In the genomic region with DNA sequence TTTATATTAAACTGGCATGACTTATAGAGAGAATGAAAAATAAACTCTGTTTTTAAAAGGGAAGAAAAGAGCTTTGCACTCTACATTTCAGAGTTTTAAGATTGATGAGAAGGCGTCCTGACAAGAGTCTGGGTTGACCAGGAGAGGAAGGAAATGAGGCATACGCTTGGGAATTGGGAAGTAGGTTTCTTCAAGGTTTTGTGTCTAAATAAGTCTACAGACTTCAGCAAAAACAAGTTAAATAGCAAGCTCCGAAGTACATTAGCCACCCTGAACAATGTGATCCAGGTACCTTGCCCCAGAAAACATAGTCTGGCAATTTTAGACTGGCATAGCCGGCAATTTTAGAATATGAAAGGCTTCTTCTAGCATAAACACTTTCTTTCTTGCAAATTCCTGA, we compare ENCODE assay signal across 24 cellular contexts. TPM values are rescaled to one million over a fixed set of nuclear protein-coding genes. Genes with fewer than 3 reads are reported as not detected.
DNase-seq lines count a peak whose midpoint lies in the region; ATAC-seq, FAIRE-seq and TF ChIP-seq lines count a peak whose summit lies in the region.
"Had no signal": no experiment of that assay in that cellular context is flagged by ENCODE, and none has a peak within 500 bp of the region (broad histone marks: within the 10 kb centered on the region; RNA-seq: fewer than 3 reads in every experiment).

No MANE protein-coding gene starts in this region.

- H3K27ac Mint-ChIP-seq in activated CD4-positive, alpha-beta T cell treated with anti-CD3 and anti-CD28 coated beads, Interleukin-2, amount 10 ng/mL, durations not matched to agents 7 days and 5 days = no peak overlapping the region
- H3K27ac Mint-ChIP-seq: CD14-positive monocyte, T-helper 17 cell had no signal

- no peak for TF ChIP-seq CTCF in bronchial epithelial cell (IDR thresholded peaks at IDR 0.05; ENCODE audit: insufficient read depth, low read length, severe bottlenecking)

- no peak overlapping the region for H3K4me3 Mint-ChIP-seq in activated CD4-positive, alpha-beta T cell treated with anti-CD3 and anti-CD28 coated beads, Interleukin-2, amount 10 ng/mL, durations not matched to agents 7 days and 5 days
- H3K4me3 Mint-ChIP-seq: T-helper 17 cell had no signal

- DNase-seq in CD1c-positive myeloid dendritic cell (ENCODE audit: extremely low spot score) (peak; percentile 41), HT1080 (ENCODE audit: low read depth) (peak; percentile 31), bronchial epithelial cell (ENCODE audit: low read depth) (peak; percentile 15), medulla oblongata (ENCODE audit: extremely low spot score) (peak; percentile 58), erythroblast (lab: John Stamatoyannopoulos, UW) (no peak), iPS-NIHi11 (ENCODE audit: low spot score) (no peak)
- DNase-seq in activated CD4-positive, alpha-beta T cell treated with anti-CD3 and anti-CD28 coated beads, Interleukin-2, amount 10 ng/mL, durations not matched to agents 7 days and 5 days = no peak
- DNase-seq: ACHN, DMS79 treated with DMSO at 0.1 percent for 48 hours, NCI-H1048, NCI-H1436, NCI-H2029, NCI-H2171, NCI-H446, NCI-H526 treated with DMSO at 0.1 percent for 48 hours, OCI-M1, SHP77, T-helper 17 cell had no signal

- peaks cover 7% of the 10 kb centered on the region for H3K27me3 ChIP-seq in bronchial epithelial cell (ENCODE audit: control insufficient read depth, insufficient read depth, low read length)

- no peaks in the 10 kb centered on the region for H3K4me1 Mint-ChIP-seq in activated CD4-positive, alpha-beta T cell treated with anti-CD3 and anti-CD28 coated beads, Interleukin-2, amount 10 ng/mL, durations not matched to agents 7 days and 5 days
- H3K4me1 Mint-ChIP-seq: T-helper 17 cell had no signal

- POLR2A ChIA-PET in activated CD4-positive, alpha-beta T cell treated with anti-CD3 and anti-CD28 coated beads, Interleukin-2, amount 10 ng/mL, durations not matched to agents 7 days and 5 days (lab: Charles Lee) = no interaction called here

- peaks cover 52% of the 10 kb centered on the region for H3K27me3 Mint-ChIP-seq in activated CD4-positive, alpha-beta T cell treated with anti-CD3 and anti-CD28 coated beads, Interleukin-2, amount 10 ng/mL, durations not matched to agents 7 days and 5 days

- ATAC-seq in GM21447 (IDR thresholded peaks at IDR 0.05; ENCODE audit: unreplicated experiment) = no peak
- ATAC-seq: T-helper 17 cell had no signal

- H3K36me3 ChIP-seq in bronchial epithelial cell (ENCODE audit: control insufficient read depth, insufficient read depth, low read length) = no peaks in the 10 kb centered on the region

- H3K9me3 Mint-ChIP-seq in activated CD4-positive, alpha-beta T cell treated with anti-CD3 and anti-CD28 coated beads, Interleukin-2, amount 10 ng/mL, durations not matched to agents 7 days and 5 days = no peaks in the 10 kb centered on the region
- H3K9me3 Mint-ChIP-seq: CD14-positive monocyte had no signal

- CTCF ChIA-PET in activated CD4-positive, alpha-beta T cell treated with anti-CD3 and anti-CD28 coated beads, Interleukin-2, amount 10 ng/mL, durations not matched to agents 7 days and 5 days (lab: Charles Lee) = interaction anchor here (1.3 kb wide), 1 partner anchor 10 kb away, joined by 3 read pairs; no protein-coding TSS in a partner anchor

- no peak for FAIRE-seq in bronchial epithelial cell (lab: Jason Lieb, UNC)
- FAIRE-seq: H54, K562 had no signal

- TF ChIP-seq POLR2A in erythroblast (IDR thresholded peaks at IDR 0.05; ENCODE audit: low read length) = no peak

- no peak overlapping the region for H3K4me3 ChIP-seq in bronchial epithelial cell (ENCODE audit: low read depth, low read length)
- H3K4me3 ChIP-seq: K562, SK-N-MC had no signal

- H3K36me3 Mint-ChIP-seq in activated CD4-positive, alpha-beta T cell treated with anti-CD3 and anti-CD28 coated beads, Interleukin-2, amount 10 ng/mL, durations not matched to agents 7 days and 5 days (ENCODE audit: low read depth) = no peaks in the 10 kb centered on the region
- H3K36me3 Mint-ChIP-seq: CD14-positive monocyte had no signal

RNA-seq across cellular contexts. Expression of gene CCDC182, which starts 28.5 kb away (rescaled TPM):
- total RNA-seq in HT1080 (2014; rRNA removed; shearing (Covaris generic)) = not detected in 2 replicates
- polyA plus RNA-seq in HT1080 (2015; cell fraction: cytosol; rRNA removed) = not detected in 2 replicates
- polyA plus RNA-seq in HT1080 (2015; cell fraction: nucleus; rRNA removed) = not detected in 2 replicates
- total RNA-seq in bronchial epithelial cell = not detected in 2 replicates
- total RNA-seq in activated CD4-positive, alpha-beta T cell treated with anti-CD3 and anti-CD28 coated beads, Interleukin-2, amount 10 ng/mL, durations not matched to agents 7 days and 5 days = not detected
- total RNA-seq: K562, RPMI7951, T-helper 17 cell had no signal
- polyA plus RNA-seq: CD14-positive monocyte, K562 had no signal

Comparison
In these comparisons a context has a peak if more than half of its experiments do, and no peak if none do; other contexts are left out.
1. DNase-seq: peak in CD1c-positive myeloid dendritic cell (single experiment), HT1080 (single experiment), bronchial epithelial cell (single experiment) and medulla oblongata (single experiment); none in erythroblast (0 of 2), activated CD4-positive, alpha-beta T cell treated with anti-CD3 and anti-CD28 coated beads, Interleukin-2, amount 10 ng/mL, durations not matched to agents 7 days and 5 days (single experiment) and iPS-NIHi11 (single experiment).